11 cellular contexts compared by ENCODE assay signal in the genomic region with DNA sequence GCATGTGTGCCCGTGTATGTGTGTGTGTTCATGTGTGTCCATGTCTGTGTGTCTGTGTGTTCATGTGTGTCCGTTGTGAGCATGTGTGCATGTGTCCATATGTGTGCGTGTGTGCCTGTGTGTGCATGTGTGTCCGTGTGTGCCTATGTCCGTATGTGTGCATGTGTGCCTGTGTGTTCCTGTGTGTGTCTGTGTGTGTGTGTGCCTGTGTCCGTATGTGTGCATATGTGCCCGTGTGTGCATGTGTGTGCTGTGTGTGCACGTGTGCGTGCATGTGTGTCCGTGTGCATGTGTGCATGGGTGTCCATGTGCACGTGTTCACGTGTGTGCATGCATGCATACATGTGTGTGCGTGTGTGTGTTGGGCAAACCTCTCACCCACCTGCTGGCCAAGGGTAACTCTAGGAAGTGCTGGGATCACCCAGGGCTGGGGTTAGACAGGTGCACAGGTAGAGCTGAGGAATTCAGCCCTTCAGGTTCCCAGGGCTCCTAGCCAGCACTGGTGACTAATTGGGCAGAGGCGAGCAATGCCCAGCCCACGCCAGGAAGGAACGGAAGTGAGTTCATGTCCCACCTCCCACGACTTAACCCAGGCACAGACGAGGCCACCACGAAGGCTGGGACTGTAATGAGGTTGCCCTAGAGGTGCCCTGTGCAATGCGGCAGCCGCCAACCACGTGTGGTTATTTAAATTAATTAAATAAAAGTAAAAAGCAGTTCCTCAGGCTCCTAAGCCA. TPM values are rescaled to one million over a fixed set of nuclear protein-coding genes. Genes with fewer than 3 reads are reported as not detected.
DNase-seq lines count a peak whose midpoint lies in the region; ATAC-seq, FAIRE-seq and TF ChIP-seq lines count a peak whose summit lies in the region.
"Had no signal": no experiment of that assay in that cellular context is flagged by ENCODE, and none has a peak within 500 bp of the region (broad histone marks: within the 10 kb centered on the region; RNA-seq: fewer than 3 reads in every experiment).

No MANE protein-coding gene starts in this region.

- POLR2A ChIA-PET in HepG2 (lab: Yijun Ruan, JAX) = interaction anchor here (0.6 to 4.4 kb wide), 7 partner anchors 9 to 145 kb away, joined by 3 to 46 read pairs (median 8); a partner anchor contains a TSS

- H3K4me3 Mint-ChIP-seq in activated naive CD4-positive, alpha-beta T cell treated with anti-CD3 and anti-CD28 coated beads for 36 hours = no peak overlapping the region
- no peak overlapping the region for H3K4me3 Mint-ChIP-seq in activated CD8-positive, alpha-beta memory T cell treated with anti-CD3 and anti-CD28 coated beads, Interleukin-2, amount 10 ng/mL, durations not matched to agents 7 days and 5 days
- no peak overlapping the region for H3K4me3 Mint-ChIP-seq in mesothelial cell of epicardium

- H3K9me3 Mint-ChIP-seq in activated naive CD4-positive, alpha-beta T cell treated with anti-CD3 and anti-CD28 coated beads for 36 hours = no peaks in the 10 kb centered on the region
- H3K9me3 Mint-ChIP-seq in activated CD8-positive, alpha-beta memory T cell treated with anti-CD3 and anti-CD28 coated beads, Interleukin-2, amount 10 ng/mL, durations not matched to agents 7 days and 5 days (ENCODE audit: low read depth) = no peaks in the 10 kb centered on the region
- no peaks in the 10 kb centered on the region for H3K9me3 Mint-ChIP-seq in mesothelial cell of epicardium

- H3K9ac ChIP-seq in HepG2 (ENCODE audit: insufficient read depth, low read depth, low read length) = no peak overlapping the region

- TF ChIP-seq POLR2A in HepG2 (IDR thresholded peaks at IDR 0.05; ENCODE audit: insufficient read depth in 1 of 2, low read depth in 2 of 2, low read length in 2 of 2) (no peak), upper lobe of left lung (IDR thresholded peaks at IDR 0.05) (no peak)

- H3K9me3 ChIP-seq in HepG2 (ENCODE audit: low read length) (no peaks in the 10 kb centered on the region), upper lobe of left lung (no peaks in the 10 kb centered on the region)

- peaks cover 10% of the 10 kb centered on the region for H3K4me1 Mint-ChIP-seq in activated naive CD4-positive, alpha-beta T cell treated with anti-CD3 and anti-CD28 coated beads for 36 hours (ENCODE audit: low read depth)
- peaks cover 35% of the 10 kb centered on the region for H3K4me1 Mint-ChIP-seq in activated CD8-positive, alpha-beta memory T cell treated with anti-CD3 and anti-CD28 coated beads, Interleukin-2, amount 10 ng/mL, durations not matched to agents 7 days and 5 days
- peaks cover 18% of the 10 kb centered on the region for H3K4me1 Mint-ChIP-seq in mesothelial cell of epicardium

- H3K36me3 ChIP-seq in HepG2 (replicated peaks in 1 of 2; ENCODE audit: control insufficient read depth in 1 of 2, insufficient read depth in 2 of 2, low read length in 2 of 2) (no peaks in the 10 kb centered on the region), upper lobe of left lung (no peaks in the 10 kb centered on the region)

- H3K36me3 Mint-ChIP-seq in activated naive CD4-positive, alpha-beta T cell treated with anti-CD3 and anti-CD28 coated beads for 36 hours (ENCODE audit: low read depth) = no peaks in the 10 kb centered on the region
- H3K36me3 Mint-ChIP-seq in activated CD8-positive, alpha-beta memory T cell treated with anti-CD3 and anti-CD28 coated beads, Interleukin-2, amount 10 ng/mL, durations not matched to agents 7 days and 5 days = no peaks in the 10 kb centered on the region
- peaks cover 5% of the 10 kb centered on the region for H3K36me3 Mint-ChIP-seq in mesothelial cell of epicardium

- H3K4me3 ChIP-seq in HepG2 (replicated peaks in 1 of 3; ENCODE audit: insufficient read depth in 1 of 3, low read depth in 2 of 3, low read length in 3 of 3) (no peak overlapping the region), upper lobe of left lung (no peak overlapping the region)

- 51% methylated on average over 22 of the region's 22 CpGs for WGBS in HepG2 (ENCODE audit: low lambda C conversion rate)
- WGBS in upper lobe of left lung, 2 donors = 67 to 70% methylated on average over 21 to 22 of the region's 22 CpGs

- H3K27ac Mint-ChIP-seq in activated naive CD4-positive, alpha-beta T cell treated with anti-CD3 and anti-CD28 coated beads for 36 hours = no peak overlapping the region
- no peak overlapping the region for H3K27ac Mint-ChIP-seq in activated CD8-positive, alpha-beta memory T cell treated with anti-CD3 and anti-CD28 coated beads, Interleukin-2, amount 10 ng/mL, durations not matched to agents 7 days and 5 days
- H3K27ac Mint-ChIP-seq in mesothelial cell of epicardium = no peak overlapping the region

- TF ChIP-seq RAD21 in HepG2 (CRISPR knock-in tag; IDR thresholded peaks at IDR 0.05) = no peak

- H4K20me1 ChIP-seq in HepG2 (ENCODE audit: insufficient read depth, low read length) = no peaks in the 10 kb centered on the region

- no peak overlapping the region for H3K4me2 ChIP-seq in HepG2 (ENCODE audit: low read depth, low read length)

- BruUV-seq in HepG2 (replicated peaks; lab: Mats Ljungman, UMichigan) = no TSS peak

- in situ Hi-C loops in HepG2 (cut with HindIII; ENCODE audit: extremely low pct_ligation_motif_present, low pct_unique_long_range_greater_than_20kb) = no loop called here

- no peak overlapping the region for H2AFZ ChIP-seq in HepG2 (ENCODE audit: low read length)

- H3K79me2 ChIP-seq in HepG2 (ENCODE audit: insufficient read depth, low read length) = no peaks in the 10 kb centered on the region

- peak; percentile 61 for ATAC-seq in activated CD8-positive, alpha-beta memory T cell treated with anti-CD3 and anti-CD28 coated beads, Interleukin-2, amount 10 ng/mL, durations not matched to agents 7 days and 5 days
- peak; percentile 9; the same call in 1 of the 3 replicates for ATAC-seq in HepG2
- peak; percentile 63 to 76 for ATAC-seq in upper lobe of left lung (ENCODE audit: low FRiP score in 2 of 2)
- ATAC-seq in HG02759 (IDR thresholded peaks at IDR 0.05; ENCODE audit: unreplicated experiment) = no peak
- no peak for ATAC-seq in GM19324 (IDR thresholded peaks at IDR 0.05; ENCODE audit: low FRiP score, unreplicated experiment)

- H3K27me3 Mint-ChIP-seq in activated naive CD4-positive, alpha-beta T cell treated with anti-CD3 and anti-CD28 coated beads for 36 hours (ENCODE audit: low read depth) = no peaks in the 10 kb centered on the region
- H3K27me3 Mint-ChIP-seq in activated CD8-positive, alpha-beta memory T cell treated with anti-CD3 and anti-CD28 coated beads, Interleukin-2, amount 10 ng/mL, durations not matched to agents 7 days and 5 days = no peaks in the 10 kb centered on the region
- no peaks in the 10 kb centered on the region for H3K27me3 Mint-ChIP-seq in mesothelial cell of epicardium (ENCODE audit: low read depth)

- H3K27ac ChIP-seq in HepG2 (ENCODE audit: extremely low read length, insufficient read depth, low read length) (no peak overlapping the region), upper lobe of left lung (peak overlapping the region in 3 of 4 donors; percentile 14 to 27 (median 16))
- H3K27ac ChIP-seq: HL-60 had no signal

- no peak for FAIRE-seq in HepG2 (lab: Jason Lieb, UNC)
- FAIRE-seq: GM19239 had no signal

- TF ChIP-seq EP300 in HepG2 (IDR thresholded peaks at IDR 0.05; ENCODE audit: low read depth in 2 of 2, low read length in 2 of 2) (no peak), HepG2 (CRISPR knock-in tag; IDR thresholded peaks at IDR 0.05; ENCODE audit: borderline replicate concordance) (no peak; the same call in 1 of the 2 replicates), upper lobe of left lung (IDR thresholded peaks at IDR 0.05) (no peak)

- intact Hi-C loops in activated naive CD4-positive, alpha-beta T cell treated with anti-CD3 and anti-CD28 coated beads for 36 hours (cut with micrococcal nuclease) = no loop called here
- intact Hi-C loops in HepG2 (cut with micrococcal nuclease; ENCODE audit: unreplicated experiment) = no loop called here

- H3K4me1 ChIP-seq in HepG2 (ENCODE audit: insufficient read depth, low read length) (peaks cover 63% of the 10 kb centered on the region), upper lobe of left lung (peaks cover 7 to 28% (median 12%) of the 10 kb centered on the region in 4 donors)

- peak; percentile 25 for DNase-seq in activated naive CD4-positive, alpha-beta T cell treated with anti-CD3 and anti-CD28 coated beads, Interleukin-2, amount 50 U/mL, for 16 hours
- no peak for DNase-seq in activated naive CD4-positive, alpha-beta T cell treated with anti-CD3 and anti-CD28 coated beads for 36 hours
- peak; percentile 65 for DNase-seq in activated CD8-positive, alpha-beta memory T cell treated with anti-CD3 and anti-CD28 coated beads, Interleukin-2, amount 10 ng/mL, durations not matched to agents 7 days and 5 days
- DNase-seq in HepG2 (ENCODE audit: low spot score) (no peak), upper lobe of left lung (peak in 1 of 2 donors; percentile 80), mesothelial cell of epicardium (ENCODE audit: low spot score in 2 of 2, unreplicated experiment in 2 of 2) (no peak)
- DNase-seq: C1 segment of cervical spinal cord had no signal

- CTCF ChIA-PET in activated naive CD4-positive, alpha-beta T cell treated with anti-CD3 and anti-CD28 coated beads for 36 hours (lab: Charles Lee) = no interaction called here
- CTCF ChIA-PET in activated CD8-positive, alpha-beta memory T cell treated with anti-CD3 and anti-CD28 coated beads, Interleukin-2, amount 10 ng/mL, durations not matched to agents 7 days and 5 days (lab: Charles Lee) = interaction anchor here (0.6 to 2.1 kb wide), 7 partner anchors 16 to 123 kb away, joined by 3 to 7 read pairs (median 4); a partner anchor contains a TSS
- CTCF ChIA-PET in HepG2 (lab: Yijun Ruan, JAX; ENCODE audit: low intra/inter-chr PET ratio, low total read pairs) = no interaction called here

- TF ChIP-seq CTCF in HepG2 (CRISPR knock-in tag; IDR thresholded peaks at IDR 0.05) (no peak), upper lobe of left lung (IDR thresholded peaks at IDR 0.05) (no peak), mesothelial cell of epicardium (IDR thresholded peaks at IDR 0.05; ENCODE audit: unreplicated experiment) (no peak)

- H3K27me3 ChIP-seq in HepG2 (ENCODE audit: control insufficient read depth in 1 of 2, insufficient read depth in 2 of 2, low read length in 2 of 2) (peaks cover 2 to 14% of the 10 kb centered on the region in 2 experiments; a peak in 4 of 5 replicates), upper lobe of left lung (no peaks in the 10 kb centered on the region)

RNA-seq across cellular contexts. Expression of a gene that starts 8.2 kb away (rescaled TPM):
- 100 to 1,000 TPM in 1 of 2 experiments, 10 to 100 TPM in 1; 99.8 to 100 TPM for total RNA-seq in activated naive CD4-positive, alpha-beta T cell treated with anti-CD3 and anti-CD28 coated beads for 36 hours
- 100 to 1,000 TPM; 120 to 139 TPM for total RNA-seq in activated CD8-positive, alpha-beta memory T cell treated with anti-CD3 and anti-CD28 coated beads, Interleukin-2, amount 10 ng/mL, durations not matched to agents 7 days and 5 days
- total RNA-seq in HepG2 (2016; rRNA removed; fragmentation: Illumina TruSeq; extraction: Trizol) (28.4 and 31.5 TPM in 2 replicates), upper lobe of left lung (100 to 1,000 TPM in 4 of 6 donors, 10 to 100 TPM in 2; 80.6 to 228 (median 152) TPM), mesothelial cell of epicardium (202 to 212 TPM (median 204 TPM) in 3 replicates)
- 19.2 and 20.4 TPM in 2 replicates for total RNA-seq in HepG2 (2016; cell fraction: cytosol; rRNA removed; fragmentation: Illumina TruSeq; extraction: Trizol; ENCODE audit: low read depth)
- 23.0 and 34.1 TPM in 2 replicates for total RNA-seq in HepG2 (2016; cell fraction: insoluble cytoplasmic fraction; rRNA removed; fragmentation: Illumina TruSeq; extraction: Trizol)
- 24.3 and 26.6 TPM in 2 replicates for total RNA-seq in HepG2 (2016; cell fraction: membrane; rRNA removed; fragmentation: Illumina TruSeq; extraction: Trizol)
- 42.8 and 45.6 TPM in 2 replicates for total RNA-seq in HepG2 (2016; cell fraction: nucleus; rRNA removed; fragmentation: Illumina TruSeq; extraction: Trizol)
- 128 and 148 TPM in 2 replicates for polyA plus RNA-seq in HepG2 (2011; rRNA removed)
- polyA plus RNA-seq in HepG2 (2011; cell fraction: cytosol; rRNA removed) = 81.5 and 90.2 TPM in 2 replicates
- 1,010 and 1,066 TPM in 2 replicates for polyA plus RNA-seq in HepG2 (2011; cell fraction: nucleus; rRNA removed)
- 164 and 234 TPM in 2 replicates for polyA plus RNA-seq in HepG2 (2012)
- polyA plus RNA-seq in HepG2 (2016; cell fraction: cytosol; fragmentation: Illumina TruSeq; extraction: Trizol; ENCODE audit: low read depth) = 19.6 and 21.8 TPM in 2 replicates
- polyA plus RNA-seq in HepG2 (2016; cell fraction: insoluble cytoplasmic fraction; fragmentation: Illumina TruSeq; extraction: Trizol; ENCODE audit: low read depth) = 71.8 and 89.7 TPM in 2 replicates
- 40.8 and 42.7 TPM in 2 replicates for polyA plus RNA-seq in HepG2 (2016; cell fraction: membrane; fragmentation: Illumina TruSeq; extraction: Trizol; ENCODE audit: low read depth)
- polyA plus RNA-seq in HepG2 (2016; cell fraction: nucleus; fragmentation: Illumina TruSeq; extraction: Trizol; ENCODE audit: insufficient read depth, low read depth) = 316 and 342 TPM in 2 replicates
- polyA minus RNA-seq in HepG2 (2011; rRNA and poly(A)+ RNA removed; ENCODE audit: low replicate concordance) = 78.0 and 103 TPM in 2 replicates
- polyA minus RNA-seq in HepG2 (2011; cell fraction: cytosol; rRNA and poly(A)+ RNA removed) = 51.7 and 60.9 TPM in 2 replicates
- 117 and 118 TPM in 2 replicates for polyA minus RNA-seq in HepG2 (2011; cell fraction: nucleus; rRNA and poly(A)+ RNA removed)

RNA-seq across cellular contexts. Expression of a gene that starts 35.7 kb away (rescaled TPM):
- 100 to 1,000 TPM; 635 to 646 TPM for total RNA-seq in activated naive CD4-positive, alpha-beta T cell treated with anti-CD3 and anti-CD28 coated beads for 36 hours
- total RNA-seq in activated CD8-positive, alpha-beta memory T cell treated with anti-CD3 and anti-CD28 coated beads, Interleukin-2, amount 10 ng/mL, durations not matched to agents 7 days and 5 days = 100 to 1,000 TPM; 307 to 417 TPM
- total RNA-seq in HepG2 (2016; rRNA removed; fragmentation: Illumina TruSeq; extraction: Trizol) = 29.7 and 67.6 TPM in 2 replicates
- 23.3 and 25.5 TPM in 2 replicates for total RNA-seq in HepG2 (2016; cell fraction: cytosol; rRNA removed; fragmentation: Illumina TruSeq; extraction: Trizol; ENCODE audit: low read depth)
- total RNA-seq in HepG2 (2016; cell fraction: insoluble cytoplasmic fraction; rRNA removed; fragmentation: Illumina TruSeq; extraction: Trizol) = 24.7 and 74.3 TPM in 2 replicates
- total RNA-seq in HepG2 (2016; cell fraction: membrane; rRNA removed; fragmentation: Illumina TruSeq; extraction: Trizol) = 36.8 and 47.2 TPM in 2 replicates
- 53.2 and 64.7 TPM in 2 replicates for total RNA-seq in HepG2 (2016; cell fraction: nucleus; rRNA removed; fragmentation: Illumina TruSeq; extraction: Trizol)
- polyA plus RNA-seq in HepG2 (2011; rRNA removed) = 72.7 and 76.4 TPM in 2 replicates
- polyA plus RNA-seq in HepG2 (2011; cell fraction: cytosol; rRNA removed) = 34.4 and 89.4 TPM in 2 replicates
- polyA plus RNA-seq in HepG2 (2011; cell fraction: nucleus; rRNA removed) = 127 and 155 TPM in 2 replicates
- polyA plus RNA-seq in HepG2 (2012) = 46.2 and 62.8 TPM in 2 replicates
- 56.5 and 63.8 TPM in 2 replicates for polyA plus RNA-seq in HepG2 (2016; cell fraction: cytosol; fragmentation: Illumina TruSeq; extraction: Trizol; ENCODE audit: low read depth)
- polyA plus RNA-seq in HepG2 (2016; cell fraction: insoluble cytoplasmic fraction; fragmentation: Illumina TruSeq; extraction: Trizol; ENCODE audit: low read depth) = 56.7 and 68.4 TPM in 2 replicates
- 78.3 and 78.6 TPM in 2 replicates for polyA plus RNA-seq in HepG2 (2016; cell fraction: membrane; fragmentation: Illumina TruSeq; extraction: Trizol; ENCODE audit: low read depth)
- 226 and 244 TPM in 2 replicates for polyA plus RNA-seq in HepG2 (2016; cell fraction: nucleus; fragmentation: Illumina TruSeq; extraction: Trizol; ENCODE audit: insufficient read depth, low read depth)
- 43.3 TPM in 1 of 2 replicates, not detected in the other for polyA minus RNA-seq in HepG2 (2011; rRNA and poly(A)+ RNA removed; ENCODE audit: low replicate concordance)
- 31.0 and 32.1 TPM in 2 replicates for polyA minus RNA-seq in HepG2 (2011; cell fraction: cytosol; rRNA and poly(A)+ RNA removed)
- polyA minus RNA-seq in HepG2 (2011; cell fraction: nucleus; rRNA and poly(A)+ RNA removed) = 7.9 and 8.8 TPM in 2 replicates
- total RNA-seq in upper lobe of left lung = 10 to 100 TPM in 1 of 6 donors, 1 to 10 TPM in 5; 5.2 to 24.7 (median 7.6) TPM
- 0.83 to 1.4 TPM (median 1.2 TPM) in 3 replicates for total RNA-seq in mesothelial cell of epicardium

RNA-seq across cellular contexts. Expression of a gene that starts 51.9 kb away (rescaled TPM):
- total RNA-seq in activated naive CD4-positive, alpha-beta T cell treated with anti-CD3 and anti-CD28 coated beads for 36 hours = 1 to 10 TPM; 2.8 to 3.8 TPM
- 1 to 10 TPM in 1 of 2 experiments, under 1 TPM in 1; 0.68 to 2.7 TPM for total RNA-seq in activated CD8-positive, alpha-beta memory T cell treated with anti-CD3 and anti-CD28 coated beads, Interleukin-2, amount 10 ng/mL, durations not matched to agents 7 days and 5 days
- total RNA-seq in HepG2 (2016; rRNA removed; fragmentation: Illumina TruSeq; extraction: Trizol) (2.4 and 5.3 TPM in 2 replicates), upper lobe of left lung (10 to 100 TPM; 17.8 to 50.4 (median 36.2) TPM), mesothelial cell of epicardium (5.8 to 7.0 TPM (median 7.0 TPM) in 3 replicates)
- total RNA-seq in HepG2 (2016; cell fraction: cytosol; rRNA removed; fragmentation: Illumina TruSeq; extraction: Trizol; ENCODE audit: low read depth) = 3.3 TPM in 2 replicates
- total RNA-seq in HepG2 (2016; cell fraction: insoluble cytoplasmic fraction; rRNA removed; fragmentation: Illumina TruSeq; extraction: Trizol) = 3.0 and 5.5 TPM in 2 replicates
- total RNA-seq in HepG2 (2016; cell fraction: membrane; rRNA removed; fragmentation: Illumina TruSeq; extraction: Trizol) = 3.8 and 5.6 TPM in 2 replicates
- 6.9 and 7.3 TPM in 2 replicates for total RNA-seq in HepG2 (2016; cell fraction: nucleus; rRNA removed; fragmentation: Illumina TruSeq; extraction: Trizol)
- polyA plus RNA-seq in HepG2 (2011; rRNA removed) = 3.5 and 4.2 TPM in 2 replicates
- 2.7 and 4.2 TPM in 2 replicates for polyA plus RNA-seq in HepG2 (2011; cell fraction: cytosol; rRNA removed)
- 6.7 and 7.1 TPM in 2 replicates for polyA plus RNA-seq in HepG2 (2011; cell fraction: nucleus; rRNA removed)
- 5.0 and 7.2 TPM in 2 replicates for polyA plus RNA-seq in HepG2 (2012)
- polyA plus RNA-seq in HepG2 (2016; cell fraction: cytosol; fragmentation: Illumina TruSeq; extraction: Trizol; ENCODE audit: low read depth) = 2.6 and 3.4 TPM in 2 replicates
- 4.0 and 4.2 TPM in 2 replicates for polyA plus RNA-seq in HepG2 (2016; cell fraction: insoluble cytoplasmic fraction; fragmentation: Illumina TruSeq; extraction: Trizol; ENCODE audit: low read depth)
- 4.3 and 4.7 TPM in 2 replicates for polyA plus RNA-seq in HepG2 (2016; cell fraction: membrane; fragmentation: Illumina TruSeq; extraction: Trizol; ENCODE audit: low read depth)
- 5.1 and 5.5 TPM in 2 replicates for polyA plus RNA-seq in HepG2 (2016; cell fraction: nucleus; fragmentation: Illumina TruSeq; extraction: Trizol; ENCODE audit: insufficient read depth, low read depth)
- polyA minus RNA-seq in HepG2 (2011; rRNA and poly(A)+ RNA removed; ENCODE audit: low replicate concordance) = 8.8 and 15.0 TPM in 2 replicates
- 1.9 and 2.6 TPM in 2 replicates for polyA minus RNA-seq in HepG2 (2011; cell fraction: cytosol; rRNA and poly(A)+ RNA removed)
- 5.0 and 7.3 TPM in 2 replicates for polyA minus RNA-seq in HepG2 (2011; cell fraction: nucleus; rRNA and poly(A)+ RNA removed)

RNA-seq across cellular contexts. Expression of a gene that starts 52.8 kb away (rescaled TPM):
- 10 to 100 TPM; 15.2 to 18.3 TPM for total RNA-seq in activated naive CD4-positive, alpha-beta T cell treated with anti-CD3 and anti-CD28 coated beads for 36 hours
- total RNA-seq in activated CD8-positive, alpha-beta memory T cell treated with anti-CD3 and anti-CD28 coated beads, Interleukin-2, amount 10 ng/mL, durations not matched to agents 7 days and 5 days = 100 to 1,000 TPM; 119 to 148 TPM
- total RNA-seq in HepG2 (2016; rRNA removed; fragmentation: Illumina TruSeq; extraction: Trizol) (99.9 and 242 TPM in 2 replicates), upper lobe of left lung (100 to 1,000 TPM in 3 of 6 donors, 10 to 100 TPM in 3; 33.5 to 134 (median 102) TPM), mesothelial cell of epicardium (62.0 to 68.8 TPM (median 67.3 TPM) in 3 replicates)
- 51.0 and 61.4 TPM in 2 replicates for total RNA-seq in HepG2 (2016; cell fraction: cytosol; rRNA removed; fragmentation: Illumina TruSeq; extraction: Trizol; ENCODE audit: low read depth)
- total RNA-seq in HepG2 (2016; cell fraction: insoluble cytoplasmic fraction; rRNA removed; fragmentation: Illumina TruSeq; extraction: Trizol) = 83.6 and 248 TPM in 2 replicates
- total RNA-seq in HepG2 (2016; cell fraction: membrane; rRNA removed; fragmentation: Illumina TruSeq; extraction: Trizol) = 88.3 and 97.4 TPM in 2 replicates
- 164 and 200 TPM in 2 replicates for total RNA-seq in HepG2 (2016; cell fraction: nucleus; rRNA removed; fragmentation: Illumina TruSeq; extraction: Trizol)
- 349 and 598 TPM in 2 replicates for polyA plus RNA-seq in HepG2 (2011; rRNA removed)
- 384 and 554 TPM in 2 replicates for polyA plus RNA-seq in HepG2 (2011; cell fraction: cytosol; rRNA removed)
- polyA plus RNA-seq in HepG2 (2011; cell fraction: nucleus; rRNA removed) = 293 and 327 TPM in 2 replicates
- polyA plus RNA-seq in HepG2 (2012) = 348 and 404 TPM in 2 replicates
- 38.7 and 40.7 TPM in 2 replicates for polyA plus RNA-seq in HepG2 (2016; cell fraction: cytosol; fragmentation: Illumina TruSeq; extraction: Trizol; ENCODE audit: low read depth)
- 95.9 and 111 TPM in 2 replicates for polyA plus RNA-seq in HepG2 (2016; cell fraction: insoluble cytoplasmic fraction; fragmentation: Illumina TruSeq; extraction: Trizol; ENCODE audit: low read depth)
- 61.0 and 65.9 TPM in 2 replicates for polyA plus RNA-seq in HepG2 (2016; cell fraction: membrane; fragmentation: Illumina TruSeq; extraction: Trizol; ENCODE audit: low read depth)
- 334 and 368 TPM in 2 replicates for polyA plus RNA-seq in HepG2 (2016; cell fraction: nucleus; fragmentation: Illumina TruSeq; extraction: Trizol; ENCODE audit: insufficient read depth, low read depth)
- 181 and 1,731 TPM in 2 replicates for polyA minus RNA-seq in HepG2 (2011; rRNA and poly(A)+ RNA removed; ENCODE audit: low replicate concordance)
- 365 and 408 TPM in 2 replicates for polyA minus RNA-seq in HepG2 (2011; cell fraction: cytosol; rRNA and poly(A)+ RNA removed)
- polyA minus RNA-seq in HepG2 (2011; cell fraction: nucleus; rRNA and poly(A)+ RNA removed) = 137 and 145 TPM in 2 replicates

Comparison
In these comparisons a context has a peak if more than half of its experiments do, and no peak if none do; other contexts are left out.
1. DNase-seq: peak in activated naive CD4-positive, alpha-beta T cell treated with anti-CD3 and anti-CD28 coated beads, Interleukin-2, amount 50 U/mL, for 16 hours (single experiment) and activated CD8-positive, alpha-beta memory T cell treated with anti-CD3 and anti-CD28 coated beads, Interleukin-2, amount 10 ng/mL, durations not matched to agents 7 days and 5 days (single experiment); none in activated naive CD4-positive, alpha-beta T cell treated with anti-CD3 and anti-CD28 coated beads for 36 hours (single experiment), HepG2 (single experiment) and mesothelial cell of epicardium (0 of 2).
2. ATAC-seq: peak in activated CD8-positive, alpha-beta memory T cell treated with anti-CD3 and anti-CD28 coated beads, Interleukin-2, amount 10 ng/mL, durations not matched to agents 7 days and 5 days (single experiment), HepG2 (single experiment) and upper lobe of left lung (2 of 2); none in HG02759 (single experiment) and GM19324 (single experiment).